24 cellular contexts compared by ENCODE assay signal in genomic region chr6:20837189-20837588, GRCh38.
DNase-seq lines count a peak whose midpoint lies in the region; ATAC-seq and TF ChIP-seq lines count a peak whose summit lies in the region.
"Had no signal": no experiment of that assay in that cellular context is flagged by ENCODE, and none has a peak within 500 bp of the region (broad histone marks: within the 10 kb centered on the region; RNA-seq: fewer than 3 reads in every experiment).

No MANE protein-coding gene starts in this region.

- H3K27me3 Mint-ChIP-seq in activated CD8-positive, alpha-beta T cell treated with anti-CD3 and anti-CD28 coated beads for 36 hours: no peaks in the 10 kb centered on the region
- H3K27me3 Mint-ChIP-seq in naive thymus-derived CD4-positive, alpha-beta T cell: no peaks in the 10 kb centered on the region
- H3K27me3 Mint-ChIP-seq: brain; stimulated activated memory B cell treated with anti-CD40 and anti-IgM and Interleukin-4, amounts not matched to agents 10 μg/mL and 1 μg/mL and 100 μg/mL, for 72 hours had no signal

- H3K36me3 Mint-ChIP-seq in activated CD8-positive, alpha-beta T cell treated with anti-CD3 and anti-CD28 coated beads for 36 hours (ENCODE audit: low read depth): peaks cover 8% of the 10 kb centered on the region
- peaks cover 0 to 33% (median 19%) of the 10 kb centered on the region in 5 donors for H3K36me3 Mint-ChIP-seq in naive thymus-derived CD4-positive, alpha-beta T cell
- H3K36me3 Mint-ChIP-seq: brain had no signal

- CTCF ChIA-PET in activated CD8-positive, alpha-beta T cell treated with anti-CD3 and anti-CD28 coated beads for 36 hours (lab: Charles Lee): no interaction called here
- CTCF ChIA-PET in naive thymus-derived CD4-positive, alpha-beta T cell (lab: Charles Lee): no interaction called here

- H3K36me3 ChIP-seq in naive thymus-derived CD4-positive, alpha-beta T cell (ENCODE audit: control insufficient read depth in 2 of 3, insufficient read depth in 3 of 3, low read length in 3 of 3): no peaks in the 10 kb centered on the region
- H3K36me3 ChIP-seq: BLaER1 had no signal

- peak overlapping the region; percentile 32 for H3K27ac Mint-ChIP-seq in activated CD8-positive, alpha-beta T cell treated with anti-CD3 and anti-CD28 coated beads for 36 hours
- H3K27ac Mint-ChIP-seq in naive thymus-derived CD4-positive, alpha-beta T cell: peak overlapping the region in 7 of 9 donors; percentile 16 to 89 (median 46)
- H3K27ac Mint-ChIP-seq: brain; GM23338; stimulated activated memory B cell treated with anti-CD40 and anti-IgM and Interleukin-4, amounts not matched to agents 10 μg/mL and 1 μg/mL and 100 μg/mL, for 72 hours had no signal

- intact Hi-C loops in activated CD8-positive, alpha-beta T cell treated with anti-CD3 and anti-CD28 coated beads for 36 hours (cut with micrococcal nuclease): no loop called here
- intact Hi-C loops in naive thymus-derived CD4-positive, alpha-beta T cell (cut with micrococcal nuclease): no loop called here
- intact Hi-C loops in left colon (cut with DNase I, micrococcal nuclease): no loop called here

- H3K27ac ChIP-seq in naive thymus-derived CD4-positive, alpha-beta T cell (ENCODE audit: low read depth, low read length): no peak overlapping the region
- H3K27ac ChIP-seq: BLaER1, testis had no signal

- POLR2A ChIA-PET in activated CD8-positive, alpha-beta T cell treated with anti-CD3 and anti-CD28 coated beads for 36 hours (lab: Charles Lee): no interaction called here
- POLR2A ChIA-PET in naive thymus-derived CD4-positive, alpha-beta T cell (lab: Charles Lee): no interaction called here

- no peaks in the 10 kb centered on the region for H3K9me3 Mint-ChIP-seq in activated CD8-positive, alpha-beta T cell treated with anti-CD3 and anti-CD28 coated beads for 36 hours
- H3K9me3 Mint-ChIP-seq in naive thymus-derived CD4-positive, alpha-beta T cell: peaks cover 0 to 5% (median 0%) of the 10 kb centered on the region in 11 donors
- H3K9me3 Mint-ChIP-seq: GM23338; stimulated activated memory B cell treated with anti-CD40 and anti-IgM and Interleukin-4, amounts not matched to agents 10 μg/mL and 1 μg/mL and 100 μg/mL, for 72 hours had no signal

- H3K4me3 ChIP-seq in naive thymus-derived CD4-positive, alpha-beta T cell (ENCODE audit: low read length): no peak overlapping the region
- H3K4me3 ChIP-seq: BLaER1, GM23338, testis had no signal

- DNase-seq in activated gamma-delta T cell treated with Interleukin-2 at 50 U/mL for 16 hours: peak; percentile 12
- DNase-seq in activated gamma-delta T cell (lab: John Stamatoyannopoulos, UW): no peak
- peak; percentile 40 for DNase-seq in activated CD8-positive, alpha-beta T cell treated with anti-CD3 and anti-CD28 coated beads for 36 hours
- peak in 6 of 9 donors; percentile 24 to 52 (median 39) for DNase-seq in naive thymus-derived CD4-positive, alpha-beta T cell
- no peak for DNase-seq in left colon
- no peak for DNase-seq in DMS53 treated with DMSO at 0.1 percent for 48 hours (lab: John Stamatoyannopoulos, UW; ENCODE audit: unreplicated experiment)
- DNase-seq: ACHN; activated T-cell treated with anti-CD3 and anti-CD28 coated beads, Interleukin-2, amount 50 U/mL, for 1 hour; DMS 273 treated with DMSO at 0.1 percent for 48 hours; NCI-H1105 treated with DMSO at 0.1 percent for 48 hours; NCI-H2081 treated with DMSO at 0.1 percent for 48 hours; NCI-H446; occipital lobe; SHP77; small intestine; stimulated activated CD4-positive, alpha-beta T cell treated with anti-CD3 and anti-CD28 coated beads, Interleukin-2, amount 100 ng/mL, for 24 hours; SW 1271; testis had no signal

- TF ChIP-seq CTCF in activated CD8-positive, alpha-beta T cell treated with anti-CD3 and anti-CD28 coated beads for 36 hours (IDR thresholded peaks at IDR 0.05): no peak

- H3K4me1 Mint-ChIP-seq in activated CD8-positive, alpha-beta T cell treated with anti-CD3 and anti-CD28 coated beads for 36 hours (ENCODE audit: low read depth): peaks cover 45% of the 10 kb centered on the region
- H3K4me1 Mint-ChIP-seq in naive thymus-derived CD4-positive, alpha-beta T cell: peaks cover 24 to 64% (median 54%) of the 10 kb centered on the region in 7 donors
- H3K4me1 Mint-ChIP-seq: brain; stimulated activated memory B cell treated with anti-CD40 and anti-IgM and Interleukin-4, amounts not matched to agents 10 μg/mL and 1 μg/mL and 100 μg/mL, for 72 hours had no signal

- no peak overlapping the region for H3K4me3 Mint-ChIP-seq in activated CD8-positive, alpha-beta T cell treated with anti-CD3 and anti-CD28 coated beads for 36 hours
- peak overlapping the region in 6 of 10 donors; percentile 2 to 58 (median 7) for H3K4me3 Mint-ChIP-seq in naive thymus-derived CD4-positive, alpha-beta T cell
- H3K4me3 Mint-ChIP-seq: brain; GM23338; stimulated activated memory B cell treated with anti-CD40 and anti-IgM and Interleukin-4, amounts not matched to agents 10 μg/mL and 1 μg/mL and 100 μg/mL, for 72 hours had no signal

- H3K4me1 ChIP-seq in naive thymus-derived CD4-positive, alpha-beta T cell (ENCODE audit: control insufficient read depth in 2 of 2, insufficient read depth in 2 of 2, low read length in 2 of 2): peaks cover 0 to 10% of the 10 kb centered on the region in 2 donors
- H3K4me1 ChIP-seq: testis had no signal

- no peaks in the 10 kb centered on the region for H3K27me3 ChIP-seq in naive thymus-derived CD4-positive, alpha-beta T cell (ENCODE audit: control insufficient read depth in 2 of 2, insufficient read depth in 2 of 2, low read length in 2 of 2)
- H3K27me3 ChIP-seq: BLaER1, testis had no signal

- no peaks in the 10 kb centered on the region for H3K9me3 ChIP-seq in naive thymus-derived CD4-positive, alpha-beta T cell (ENCODE audit: control insufficient read depth in 2 of 3, low read length in 3 of 3)
- H3K9me3 ChIP-seq: BLaER1, testis had no signal

- peak; percentile 69 for ATAC-seq in GM19043 (IDR thresholded peaks at IDR 0.05; ENCODE audit: low read depth, unreplicated experiment)
- ATAC-seq in activated CD8-positive, alpha-beta T cell treated with anti-CD3 and anti-CD28 coated beads for 36 hours: peak; percentile 70
- peak; percentile 73 for ATAC-seq in naive thymus-derived CD4-positive, alpha-beta T cell
- ATAC-seq in left colon: no peak
- no peak for ATAC-seq in HG03342 (IDR thresholded peaks at IDR 0.05; ENCODE audit: unreplicated experiment)
- ATAC-seq: GM23338; stimulated activated memory B cell treated with anti-CD40 and anti-IgM and Interleukin-4, amounts not matched to agents 10 μg/mL and 1 μg/mL and 100 μg/mL, for 72 hours had no signal

Comparison
In these comparisons a context has a peak if more than half of its experiments do, and no peak if none do; other contexts are left out.
1. DNase-seq: peak in activated gamma-delta T cell treated with Interleukin-2 at 50 U/mL for 16 hours (single experiment), activated CD8-positive, alpha-beta T cell treated with anti-CD3 and anti-CD28 coated beads for 36 hours (single experiment) and naive thymus-derived CD4-positive, alpha-beta T cell (6 of 9); none in activated gamma-delta T cell (single experiment), left colon (0 of 2) and DMS53 treated with DMSO at 0.1 percent for 48 hours (single experiment).
2. ATAC-seq: peak in GM19043 (single experiment), activated CD8-positive, alpha-beta T cell treated with anti-CD3 and anti-CD28 coated beads for 36 hours (single experiment) and naive thymus-derived CD4-positive, alpha-beta T cell (single experiment); none in left colon (single experiment) and HG03342 (single experiment).